1 cellular context compared by ENCODE assay signal in genomic region chr1:54995835-54996234, GRCh38.
TF ChIP-seq lines count a peak whose summit lies in the region.

No MANE protein-coding gene starts in this region.

TF ChIP-seq in GM12878, 131 proteins besides CTCF, POLR2A, EP300 and RAD21:
- TF ChIP-seq ESRRA (IDR thresholded peaks at IDR 0.05; ENCODE audit: low read length) (no peak), ASH2L (IDR thresholded peaks at IDR 0.05; ENCODE audit: borderline replicate concordance, low read depth) (no peak), EED (IDR thresholded peaks at IDR 0.05; ENCODE audit: low read depth) (no peak), HDAC6 (IDR thresholded peaks at IDR 0.05; ENCODE audit: unreplicated experiment) (no peak), CHD4 (IDR thresholded peaks at IDR 0.05) (no peak), BCL11A (IDR thresholded peaks at IDR 0.05; ENCODE audit: low read depth, low read length) (no peak), CBFB (IDR thresholded peaks at IDR 0.05; ENCODE audit: low read depth) (no peak), CHD1 (IDR thresholded peaks at IDR 0.05; ENCODE audit: low read depth, low read length) (no peak), SREBF1 (IDR thresholded peaks at IDR 0.05; ENCODE audit: low read length) (no peak), MXI1 (IDR thresholded peaks at IDR 0.05; ENCODE audit: low read depth, low read length) (no peak), KDM1A (IDR thresholded peaks at IDR 0.05; ENCODE audit: borderline replicate concordance) (no peak), ATF3 (IDR thresholded peaks at IDR 0.05; ENCODE audit: borderline replicate concordance, extremely low read depth, low read depth, low read length) (no peak), SMAD1 (IDR thresholded peaks at IDR 0.05; ENCODE audit: low read depth, partially characterized antibody) (no peak), MYC (IDR thresholded peaks at IDR 0.05; ENCODE audit: insufficient read depth, insufficient read length, insufficient replicate concordance, low read length, severe bottlenecking) (no peak), BRCA1 (IDR thresholded peaks at IDR 0.05; ENCODE audit: low read depth, low read length) (no peak), TBL1XR1 (IDR thresholded peaks at IDR 0.05; ENCODE audit: low read depth, low read length) (no peak), FOS (IDR thresholded peaks at IDR 0.05; ENCODE audit: borderline replicate concordance, extremely low read depth, insufficient read length) (no peak), IRF5 (IDR thresholded peaks at IDR 0.05; ENCODE audit: borderline replicate concordance) (no peak)
